In genomic region chr10:4003348-4003973, GRCh38 we compare ENCODE assay signal across 19 cellular contexts.
"Had no signal": no experiment of that assay in that cellular context is flagged by ENCODE, and none has a peak within 500 bp of the region (broad histone marks: within the 10 kb centered on the region; RNA-seq: fewer than 3 reads in every experiment).

No MANE protein-coding gene starts in this region.

- H3K27me3 ChIP-seq: esophagus muscularis mucosa, hepatocyte, testis, upper lobe of right lung had no signal

- H3K36me3 ChIP-seq: esophagus muscularis mucosa, upper lobe of right lung had no signal

- ATAC-seq: left ventricle myocardium superior; natural killer cell; stimulated activated naive CD8-positive, alpha-beta T cell treated with anti-CD3 and anti-CD28 coated beads, Interleukin-15, amount 100 ng/mL, for 72 hours; upper lobe of right lung had no signal

- H3K27ac Mint-ChIP-seq: activated CD4-positive, alpha-beta T cell treated with anti-CD3 and anti-CD28 coated beads, Interleukin-2, amount 10 ng/mL, durations not matched to agents 7 days and 5 days; activated naive CD8-positive, alpha-beta T cell treated with anti-CD3 and anti-CD28 coated beads for 36 hours; natural killer cell had no signal

- H3K36me3 Mint-ChIP-seq: brain, natural killer cell had no signal

- H3K9me3 ChIP-seq: esophagus muscularis mucosa, testis, upper lobe of right lung had no signal

- DNase-seq: activated CD4-positive, alpha-beta T cell treated with anti-CD3 and anti-CD28 coated beads, Interleukin-2, amount 10 ng/mL, durations not matched to agents 7 days and 5 days; activated CD8-positive, alpha-beta memory T cell treated with anti-CD3 and anti-CD28 coated beads, Interleukin-2, amount 50 U/mL, for 48 hours; activated naive CD8-positive, alpha-beta T cell treated with anti-CD3 and anti-CD28 coated beads for 36 hours; activated T-cell treated with anti-CD3 and anti-CD28 coated beads, Interleukin-2, amount 50 U/mL, for 72 hours; central memory CD4-positive, alpha-beta T cell; left ventricle myocardium superior; natural killer cell; nucleus accumbens; stimulated activated CD4-positive, alpha-beta T cell treated with anti-CD3 and anti-CD28 coated beads, Interleukin-15, amount 100 ng/mL, for 24 hours; stimulated activated CD4-positive, alpha-beta T cell treated with anti-CD3 and anti-CD28 coated beads, Interleukin-4, amount 100 ng/mL, for 4 hours; stimulated activated CD8-positive, alpha-beta memory T cell treated with anti-CD3 and anti-CD28 coated beads, Interleukin-4, amount 100 ng/mL, for 48 hours; stimulated activated naive CD8-positive, alpha-beta T cell treated with anti-CD3 and anti-CD28 coated beads, Interleukin-15, amount 100 ng/mL, for 72 hours; testis; upper lobe of right lung had no signal

- H3K27me3 Mint-ChIP-seq: brain had no signal

- H3K4me3 Mint-ChIP-seq: activated CD4-positive, alpha-beta T cell treated with anti-CD3 and anti-CD28 coated beads, Interleukin-2, amount 10 ng/mL, durations not matched to agents 7 days and 5 days; activated naive CD8-positive, alpha-beta T cell treated with anti-CD3 and anti-CD28 coated beads for 36 hours; activated T-cell treated with anti-CD3 and anti-CD28 coated beads, Interleukin-2, amount 50 U/mL, for 72 hours; brain; natural killer cell; stimulated activated naive CD8-positive, alpha-beta T cell treated with anti-CD3 and anti-CD28 coated beads, Interleukin-15, amount 100 ng/mL, for 72 hours had no signal

- H3K4me1 ChIP-seq: testis, upper lobe of right lung had no signal

- H3K27ac ChIP-seq: coronary artery, esophagus muscularis mucosa, hepatocyte, skin epidermis, testis, upper lobe of right lung had no signal

- H3K4me3 ChIP-seq: coronary artery, esophagus muscularis mucosa, hepatocyte, skin epidermis, testis, upper lobe of right lung had no signal

- H3K4me1 Mint-ChIP-seq: activated CD4-positive, alpha-beta T cell treated with anti-CD3 and anti-CD28 coated beads, Interleukin-2, amount 10 ng/mL, durations not matched to agents 7 days and 5 days; brain; natural killer cell had no signal
